In genomic region chr12:117367006-117367638, GRCh38 we compare ENCODE assay signal across 8 cellular contexts. TPM values are rescaled to one million over a fixed set of nuclear protein-coding genes. Genes with fewer than 3 reads are reported as not detected.
DNase-seq lines count a peak whose midpoint lies in the region; ATAC-seq lines count a peak whose summit lies in the region.

No MANE protein-coding gene starts in this region.

- no peak for ATAC-seq in CD4-positive, CD25-positive, alpha-beta regulatory T cell (ENCODE audit: low read depth in 2 of 2)
- no peak for ATAC-seq in GM18520 (IDR thresholded peaks at IDR 0.05; ENCODE audit: unreplicated experiment)

- no peak overlapping the region for H4K8ac ChIP-seq in mesendoderm (ENCODE audit: low read depth, low read length)

- H3K9ac ChIP-seq in mesendoderm (ENCODE audit: low read length), result no peak overlapping the region

- H3K23ac ChIP-seq in mesendoderm (ENCODE audit: low read length), result no peak overlapping the region

- H3K9me3 ChIP-seq in CD4-positive, CD25-positive, alpha-beta regulatory T cell (ENCODE audit: control insufficient read depth in 2 of 2, low read length in 2 of 2), result no peaks in the 10 kb centered on the region

- peaks cover 32% of the 10 kb centered on the region for H3K27me3 Mint-ChIP-seq in CD4-positive, CD25-positive, alpha-beta regulatory T cell

- H3K27ac ChIP-seq in CD4-positive, CD25-positive, alpha-beta regulatory T cell (ENCODE audit: insufficient read depth, low read length, poor library complexity, severe bottlenecking), result no peak overlapping the region
- no peak overlapping the region for H3K27ac ChIP-seq in mesendoderm (ENCODE audit: low read depth, low read length)

- no peaks in the 10 kb centered on the region for H3K36me3 ChIP-seq in CD4-positive, CD25-positive, alpha-beta regulatory T cell (ENCODE audit: control insufficient read depth, insufficient read depth, low read length)
- no peaks in the 10 kb centered on the region for H3K36me3 ChIP-seq in mesendoderm (ENCODE audit: control insufficient read depth, insufficient read depth, low read length)

- WGBS in mesendoderm (ENCODE audit: extremely low coverage, insufficient coverage, low lambda C conversion rate), result no CpG with 5 or more reads among the region's 12 CpGs

- no peaks in the 10 kb centered on the region for H3K36me3 Mint-ChIP-seq in CD4-positive, CD25-positive, alpha-beta regulatory T cell

- no peak overlapping the region for H2AK5ac ChIP-seq in mesendoderm (ENCODE audit: low read length)

- H3K4me1 ChIP-seq in CD4-positive, CD25-positive, alpha-beta regulatory T cell (ENCODE audit: control insufficient read depth, insufficient read depth, low read length, poor library complexity, severe bottlenecking), result no peaks in the 10 kb centered on the region
- no peaks in the 10 kb centered on the region for H3K4me1 ChIP-seq in mesendoderm (ENCODE audit: control insufficient read depth, low read depth, low read length)

- H3K18ac ChIP-seq in mesendoderm (ENCODE audit: low read length), result no peak overlapping the region

- no peak overlapping the region for H2BK120ac ChIP-seq in mesendoderm (ENCODE audit: low read depth, low read length)

- no peak overlapping the region for H2BK5ac ChIP-seq in mesendoderm (ENCODE audit: low read length)

- H3K4me3 ChIP-seq in CD4-positive, CD25-positive, alpha-beta regulatory T cell (ENCODE audit: low read depth, low read length), result no peak overlapping the region
- H3K4me3 ChIP-seq in mesendoderm (ENCODE audit: low read length), result no peak overlapping the region

- H4K5ac ChIP-seq in mesendoderm (ENCODE audit: low read length), result no peak overlapping the region

- H3K4me3 Mint-ChIP-seq in CD4-positive, CD25-positive, alpha-beta regulatory T cell, result no peak overlapping the region

- no peak overlapping the region for H3K27ac Mint-ChIP-seq in CD4-positive, CD25-positive, alpha-beta regulatory T cell

- H3K79me1 ChIP-seq in mesendoderm (ENCODE audit: low read length), result no peaks in the 10 kb centered on the region

- no peak overlapping the region for H3K4me2 ChIP-seq in mesendoderm (ENCODE audit: low read length)

- no peak overlapping the region for H2BK15ac ChIP-seq in mesendoderm (replicated peaks; ENCODE audit: low read depth)

- H3K4me1 Mint-ChIP-seq in CD4-positive, CD25-positive, alpha-beta regulatory T cell, result no peaks in the 10 kb centered on the region

- no peak overlapping the region for H3K4ac ChIP-seq in mesendoderm (ENCODE audit: low read depth, low read length)

- peak in 2 of 3 donors; percentile 20 to 54 for DNase-seq in CD4-positive, CD25-positive, alpha-beta regulatory T cell
- DNase-seq in H4 (ENCODE audit: low spot score), result peak; percentile 40
- peak; percentile 61 for DNase-seq in NCI-H2196 treated with DMSO at 0.1 percent for 48 hours (lab: John Stamatoyannopoulos, UW; ENCODE audit: unreplicated experiment)
- DNase-seq in activated CD4-positive, alpha-beta T cell treated with anti-CD3 and anti-CD28 coated beads, Interleukin-2, amount 50 U/mL, for 1 hour, result peak; percentile 24
- peak; percentile 79 for DNase-seq in epidermal melanocyte (ENCODE audit: insufficient read length, low spot score)
- DNase-seq in mesendoderm, result peak; percentile 83
- DNase-seq in stimulated activated CD8-positive, alpha-beta memory T cell treated with anti-CD3 and anti-CD28 coated beads, Interleukin-7, amount 100 ng/mL, for 48 hours (ENCODE audit: extremely low read depth in 1 of 2, low read depth in 1 of 2), result peak; percentile 7 to 19

- H3K9me3 Mint-ChIP-seq in CD4-positive, CD25-positive, alpha-beta regulatory T cell, result peaks cover 0 to 5% (median 0%) of the 10 kb centered on the region in 7 donors

- H3K56ac ChIP-seq in mesendoderm (ENCODE audit: low read length), result peak overlapping the region; percentile 53

- peaks cover 2% of the 10 kb centered on the region for H3K27me3 ChIP-seq in CD4-positive, CD25-positive, alpha-beta regulatory T cell (ENCODE audit: control insufficient read depth, insufficient read depth, low read length)
- peaks cover 6% of the 10 kb centered on the region for H3K27me3 ChIP-seq in mesendoderm (ENCODE audit: insufficient read depth, low read length, poor library complexity)

- no peaks in the 10 kb centered on the region for H3K79me2 ChIP-seq in mesendoderm (ENCODE audit: control insufficient read depth, insufficient read depth, low read length)

RNA-seq across cellular contexts. Expression of gene NOS1, which starts 5.7 kb away (rescaled TPM):
- not detected for total RNA-seq in CD4-positive, CD25-positive, alpha-beta regulatory T cell
- polyA plus RNA-seq in CD4-positive, CD25-positive, alpha-beta regulatory T cell, result not detected
- not detected in 2 replicates for total RNA-seq in H4 (2014; rRNA removed; shearing (Covaris generic))
- polyA plus RNA-seq in mesendoderm (2013, experiment 1 of 2), result 0.48 TPM
- 0.46 TPM for polyA plus RNA-seq in mesendoderm (2013, experiment 2 of 2)

Comparison
In these comparisons a context has a peak if more than half of its experiments do, and no peak if none do; other contexts are left out.
1. DNase-seq: peak in every context shown above with its lines; median percentile 83 in mesendoderm; 79 in epidermal melanocyte; 61 in NCI-H2196 treated with DMSO at 0.1 percent for 48 hours; 40 in H4; 37 in CD4-positive, CD25-positive, alpha-beta regulatory T cell; 24 in activated CD4-positive, alpha-beta T cell treated with anti-CD3 and anti-CD28 coated beads, Interleukin-2, amount 50 U/mL, for 1 hour; 13 in stimulated activated CD8-positive, alpha-beta memory T cell treated with anti-CD3 and anti-CD28 coated beads, Interleukin-7, amount 100 ng/mL, for 48 hours.